ENCODE assay signal across 30 cellular contexts in the genomic region with DNA sequence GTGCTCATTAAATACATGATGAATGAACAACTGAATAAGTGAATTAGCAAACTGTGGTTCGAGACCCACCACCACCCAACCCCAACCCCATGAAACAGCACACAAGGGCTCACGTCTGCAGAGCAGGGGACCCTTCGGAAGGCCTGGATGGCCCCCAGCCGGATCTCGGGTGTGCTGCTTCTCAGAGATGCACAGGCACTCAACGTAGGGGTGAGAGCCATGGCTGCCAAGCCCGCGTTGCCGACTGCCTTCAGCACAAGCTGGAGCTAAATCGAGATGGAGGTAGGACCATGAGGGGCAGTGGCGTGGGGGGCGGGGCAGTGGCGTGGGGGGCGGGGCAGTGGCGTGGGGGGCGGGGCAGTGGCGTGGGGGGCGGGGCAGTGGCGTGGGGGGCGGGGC.
A peak's percentile ranks its signal among the peaks of the same experiment; 100 is the strongest.
DNase-seq lines count a peak whose midpoint lies in the region; ATAC-seq and TF ChIP-seq lines count a peak whose summit lies in the region.
"Had no signal": no experiment of that assay in that cellular context is flagged by ENCODE, and none has a peak within 500 bp of the region (broad histone marks: within the 10 kb centered on the region; RNA-seq: fewer than 3 reads in every experiment).

No MANE protein-coding gene starts in this region.

- CTCF ChIA-PET in Calu3 (lab: Charles Lee) (no interaction called here), HCT116 (lab: Charles Lee) (no interaction called here)

- H4K20me1 ChIP-seq in HCT116 (ENCODE audit: insufficient read depth), result no peaks in the 10 kb centered on the region

- no peaks in the 10 kb centered on the region for H3K9me2 ChIP-seq in HCT116 (ENCODE audit: insufficient read depth)

- POLR2A ChIA-PET in HCT116 (lab: Charles Lee), result no interaction called here

- H3K9ac ChIP-seq in HCT116 (ENCODE audit: low read length), result no peak overlapping the region

- no peak overlapping the region for H3K4me3 Mint-ChIP-seq in Calu3 (ENCODE audit: low read depth, unreplicated experiment)
- no peak overlapping the region for H3K4me3 Mint-ChIP-seq in activated T-cell treated with anti-CD3 and anti-CD28 coated beads, Interleukin-2, amount 50 U/mL, for 24 hours
- no peak overlapping the region for H3K4me3 Mint-ChIP-seq in activated T-helper 1 cell treated with anti-CD3 and anti-CD28 coated beads, Interleukin-12 subunit alpha, Interleukin-12 subunit beta, Interleukin-2, Interleukin-4 antibody, amounts not matched to agents 30 ng/mL and 10 ng/mL and 1 ng/mL, durations not matched to agents 14 hours and 24 hours and 36 hours
- H3K4me3 Mint-ChIP-seq: activated CD8-positive, alpha-beta T cell treated with anti-CD3 and anti-CD28 coated beads for 36 hours; activated naive CD8-positive, alpha-beta T cell treated with anti-CD3 and anti-CD28 coated beads for 36 hours; CD14-positive monocyte had no signal

- BruUV-seq in Calu3 (replicated peaks; lab: Mats Ljungman, UMichigan), result no TSS peak
- BruUV-seq in HCT116 (replicated peaks; lab: Mats Ljungman, UMichigan), result no TSS peak

- TF ChIP-seq RAD21 in HCT116 (IDR thresholded peaks at IDR 0.05; ENCODE audit: low read depth), result no peak

- H3K4me1 Mint-ChIP-seq in Calu3 (ENCODE audit: low read depth, unreplicated experiment), result peaks cover 30% of the 10 kb centered on the region
- H3K4me1 Mint-ChIP-seq in activated T-cell treated with anti-CD3 and anti-CD28 coated beads, Interleukin-2, amount 50 U/mL, for 24 hours (ENCODE audit: low read depth), result peaks cover 38% of the 10 kb centered on the region
- H3K4me1 Mint-ChIP-seq in activated T-helper 1 cell treated with anti-CD3 and anti-CD28 coated beads, Interleukin-12 subunit alpha, Interleukin-12 subunit beta, Interleukin-2, Interleukin-4 antibody, amounts not matched to agents 30 ng/mL and 10 ng/mL and 1 ng/mL, durations not matched to agents 14 hours and 24 hours and 36 hours (ENCODE audit: low read depth), result peaks cover 6% of the 10 kb centered on the region

- H2AFZ ChIP-seq in HCT116 (ENCODE audit: low read depth, low read length, poor library complexity, severe bottlenecking), result no peak overlapping the region

- peak overlapping the region; percentile 56 for H3K4me2 ChIP-seq in HCT116 (ENCODE audit: low read length)

- H3K36me3 Mint-ChIP-seq in Calu3 (ENCODE audit: insufficient read depth, unreplicated experiment), result peaks cover 49% of the 10 kb centered on the region
- H3K36me3 Mint-ChIP-seq in activated T-cell treated with anti-CD3 and anti-CD28 coated beads, Interleukin-2, amount 50 U/mL, for 24 hours (ENCODE audit: low read depth), result no peaks in the 10 kb centered on the region
- H3K36me3 Mint-ChIP-seq in activated T-helper 1 cell treated with anti-CD3 and anti-CD28 coated beads, Interleukin-12 subunit alpha, Interleukin-12 subunit beta, Interleukin-2, Interleukin-4 antibody, amounts not matched to agents 30 ng/mL and 10 ng/mL and 1 ng/mL, durations not matched to agents 14 hours and 24 hours and 36 hours (ENCODE audit: low read depth), result no peaks in the 10 kb centered on the region
- H3K36me3 Mint-ChIP-seq: CD14-positive monocyte had no signal

- peak overlapping the region; percentile 39 for H3K27ac ChIP-seq in HCT116 (ENCODE audit: low read depth, low read length)

- H3K9me3 Mint-ChIP-seq in Calu3 (ENCODE audit: low read depth, unreplicated experiment), result peaks cover 3% of the 10 kb centered on the region
- H3K9me3 Mint-ChIP-seq in activated T-cell treated with anti-CD3 and anti-CD28 coated beads, Interleukin-2, amount 50 U/mL, for 24 hours, result no peaks in the 10 kb centered on the region
- no peaks in the 10 kb centered on the region for H3K9me3 Mint-ChIP-seq in activated T-helper 1 cell treated with anti-CD3 and anti-CD28 coated beads, Interleukin-12 subunit alpha, Interleukin-12 subunit beta, Interleukin-2, Interleukin-4 antibody, amounts not matched to agents 30 ng/mL and 10 ng/mL and 1 ng/mL, durations not matched to agents 14 hours and 24 hours and 36 hours
- H3K9me3 Mint-ChIP-seq: activated CD8-positive, alpha-beta T cell treated with anti-CD3 and anti-CD28 coated beads for 36 hours had no signal

- H3K36me3 ChIP-seq in HCT116 (ENCODE audit: control insufficient read depth in 1 of 2, insufficient read depth in 2 of 2, low read length in 2 of 2), result no peaks in the 10 kb centered on the region
- H3K36me3 ChIP-seq: ascending aorta, esophagus squamous epithelium, vagina had no signal

- H3K4me3 ChIP-seq in HCT116 (replicated peaks in 1 of 2; ENCODE audit: low read depth in 1 of 2, low read length in 2 of 2) (peak overlapping the region; percentile 33 to 51), iPS-18c (ENCODE audit: insufficient read depth, low read depth, low read length) (0 out of 2 replicates have a peak overlapping the region, but pooled peaks have one; percentile 6)
- H3K4me3 ChIP-seq: ascending aorta, esophagus squamous epithelium, vagina had no signal

- H3K9me3 ChIP-seq in HCT116 (ENCODE audit: control insufficient read depth in 1 of 2, insufficient read depth in 1 of 2, low read depth in 1 of 2, low read length in 2 of 2), result no peaks in the 10 kb centered on the region
- peaks cover 2% of the 10 kb centered on the region for H3K9me3 ChIP-seq in iPS-18c (ENCODE audit: control insufficient read depth, insufficient read depth, low read length)
- H3K9me3 ChIP-seq: vagina had no signal

- no peaks in the 10 kb centered on the region for H3K79me2 ChIP-seq in HCT116 (ENCODE audit: insufficient read depth, low read length)

- no peak for DNase-seq in Calu3
- DNase-seq in HCT116 (ENCODE audit: low read depth, low spot score), result no peak
- DNase-seq in DMS53 treated with DMSO at 0.1 percent for 48 hours (lab: John Stamatoyannopoulos, UW; ENCODE audit: unreplicated experiment), result no peak
- no peak for DNase-seq in activated T-cell treated with anti-CD3 and anti-CD28 coated beads, Interleukin-2, amount 50 U/mL, for 24 hours
- DNase-seq in activated T-helper 1 cell treated with anti-CD3 and anti-CD28 coated beads, Interleukin-12 subunit alpha, Interleukin-12 subunit beta, Interleukin-2, Interleukin-4 antibody, amounts not matched to agents 30 ng/mL and 10 ng/mL and 1 ng/mL, durations not matched to agents 14 hours and 24 hours and 36 hours (ENCODE audit: low spot score), result no peak
- DNase-seq in superior temporal gyrus (ENCODE audit: extremely low spot score), result no peak
- DNase-seq: activated CD4-positive, CD25-positive, alpha-beta regulatory T cell treated with anti-CD3 and anti-CD28 coated beads, Interleukin-2, amount 50 U/mL, for 72 hours; activated CD8-positive, alpha-beta T cell treated with anti-CD3 and anti-CD28 coated beads for 36 hours; activated effector memory CD4-positive, alpha-beta T cell treated with Interleukin-2 at 50 U/mL for 16 hours; activated naive CD8-positive, alpha-beta T cell treated with anti-CD3 and anti-CD28 coated beads for 36 hours; caudate nucleus; esophagus squamous epithelium; foreskin melanocyte; GOT3; naive B cell; NCI-H1417 treated with DMSO at 0.1 percent for 48 hours; NCI-H2081; NCI-H226; NCI-H748 treated with DMSO at 0.1 percent for 48 hours; nucleus accumbens; OCI-M1; SHP77; stimulated activated CD4-positive, alpha-beta T cell treated with anti-CD3 and anti-CD28 coated beads, Interleukin-15, amount 100 ng/mL, for 24 hours; stimulated activated naive CD4-positive, alpha-beta T cell had no signal

- no peaks in the 10 kb centered on the region for H3K27me3 ChIP-seq in HCT116 (ENCODE audit: insufficient read depth, low read length)
- H3K27me3 ChIP-seq: ascending aorta, esophagus squamous epithelium, vagina had no signal

- H3K27me3 Mint-ChIP-seq in Calu3 (ENCODE audit: unreplicated experiment), result no peaks in the 10 kb centered on the region
- H3K27me3 Mint-ChIP-seq in activated T-cell treated with anti-CD3 and anti-CD28 coated beads, Interleukin-2, amount 50 U/mL, for 24 hours, result no peaks in the 10 kb centered on the region
- H3K27me3 Mint-ChIP-seq in activated T-helper 1 cell treated with anti-CD3 and anti-CD28 coated beads, Interleukin-12 subunit alpha, Interleukin-12 subunit beta, Interleukin-2, Interleukin-4 antibody, amounts not matched to agents 30 ng/mL and 10 ng/mL and 1 ng/mL, durations not matched to agents 14 hours and 24 hours and 36 hours (ENCODE audit: insufficient read depth), result no peaks in the 10 kb centered on the region
- H3K27me3 Mint-ChIP-seq: activated CD8-positive, alpha-beta T cell treated with anti-CD3 and anti-CD28 coated beads for 36 hours; activated naive CD8-positive, alpha-beta T cell treated with anti-CD3 and anti-CD28 coated beads for 36 hours; naive B cell had no signal

- peak; percentile 50 for TF ChIP-seq POLR2A in HCT116 (IDR thresholded peaks at IDR 0.05; ENCODE audit: borderline replicate concordance, extremely low read depth, insufficient read depth, insufficient read length)
- 0 out of 2 replicates have a peak, but pooled peaks have one; percentile 21 for TF ChIP-seq POLR2A in Raji (IDR thresholded peaks at IDR 0.05; ENCODE audit: insufficient read depth, low read depth, low read length)

- H3K27ac Mint-ChIP-seq in Calu3 (ENCODE audit: unreplicated experiment), result peak overlapping the region; percentile 62
- H3K27ac Mint-ChIP-seq in activated T-cell treated with anti-CD3 and anti-CD28 coated beads, Interleukin-2, amount 50 U/mL, for 24 hours, result no peak overlapping the region
- H3K27ac Mint-ChIP-seq in activated T-helper 1 cell treated with anti-CD3 and anti-CD28 coated beads, Interleukin-12 subunit alpha, Interleukin-12 subunit beta, Interleukin-2, Interleukin-4 antibody, amounts not matched to agents 30 ng/mL and 10 ng/mL and 1 ng/mL, durations not matched to agents 14 hours and 24 hours and 36 hours, result no peak overlapping the region
- H3K27ac Mint-ChIP-seq: activated CD8-positive, alpha-beta T cell treated with anti-CD3 and anti-CD28 coated beads for 36 hours; activated naive CD8-positive, alpha-beta T cell treated with anti-CD3 and anti-CD28 coated beads for 36 hours; CD14-positive monocyte had no signal

- intact Hi-C loops in Calu3 (cut with micrococcal nuclease; ENCODE audit: unreplicated experiment) (no loop called here), HCT116 (cut with micrococcal nuclease) (no loop called here)
- intact Hi-C loops in activated T-helper 1 cell treated with anti-CD3 and anti-CD28 coated beads, Interleukin-12 subunit alpha, Interleukin-12 subunit beta, Interleukin-2, Interleukin-4 antibody, amounts not matched to agents 30 ng/mL and 10 ng/mL and 1 ng/mL, durations not matched to agents 14 hours and 24 hours and 36 hours (cut with micrococcal nuclease), result no loop called here

- H3K4me1 ChIP-seq in HCT116 (ENCODE audit: control insufficient read depth in 1 of 2, insufficient read depth in 2 of 2, low read length in 2 of 2), result peaks cover 35 to 55% of the 10 kb centered on the region in 2 experiments

- TF ChIP-seq CTCF in Calu3 (IDR thresholded peaks at IDR 0.05; ENCODE audit: unreplicated experiment) (no peak), HCT116 (IDR thresholded peaks at IDR 0.05 in 2 of 3, conservative IDR thresholded peaks at IDR 0.05 in 1 of 3; ENCODE audit: borderline replicate concordance in 1 of 3, insufficient read depth in 1 of 3, low read depth in 2 of 3, low read length in 2 of 3) (no peak)

- no peak for ATAC-seq in HCT116
- ATAC-seq: activated CD8-positive, alpha-beta T cell treated with anti-CD3 and anti-CD28 coated beads for 36 hours; left lobe of liver had no signal

- RAD21 ChIA-PET in HCT116 (lab: Charles Lee; ENCODE audit: low non-redundant PET in 1 of 2, low total read pairs in 2 of 2, uncharacterized antibody in 2 of 2, unreplicated experiment in 2 of 2), result no interaction called here

TF ChIP-seq in HCT116, 20 proteins besides CTCF, POLR2A, EP300 and RAD21 (continues in another document):
- no peak for TF ChIP-seq JUND (IDR thresholded peaks at IDR 0.05)
